In genomic region chr15:74244818-74245341, GRCh38 we compare ENCODE assay signal across 1 cellular context.
A peak's percentile ranks its signal among the peaks of the same experiment; 100 is the strongest.
TF ChIP-seq lines count a peak whose summit lies in the region.

No MANE protein-coding gene starts in this region.

TF ChIP-seq in K562, 482 proteins besides CTCF, POLR2A, EP300 and RAD21:
- TF ChIP-seq PHF20 (IDR thresholded peaks at IDR 0.05; ENCODE audit: partially characterized antibody) (no peak), ZNF699 (CRISPR knock-in tag; IDR thresholded peaks at IDR 0.05; ENCODE audit: insufficient replicate concordance) (no peak), ZFP36 (IDR thresholded peaks at IDR 0.05; ENCODE audit: low read depth, low read length, partially characterized antibody) (peak; percentile 86), ZNF778 (CRISPR knock-in tag; IDR thresholded peaks at IDR 0.05) (no peak), ZNF217 (CRISPR knock-in tag; IDR thresholded peaks at IDR 0.05) (no peak), MCM7 (IDR thresholded peaks at IDR 0.05) (no peak)
